ENCODE assay signal across 1 cellular context in genomic region chr6:27575594-27576361, GRCh38.
A peak's percentile ranks its signal among the peaks of the same experiment; 100 is the strongest.
TF ChIP-seq lines count a peak whose summit lies in the region.

No MANE protein-coding gene starts in this region.

TF ChIP-seq in K562, 482 proteins besides CTCF, POLR2A, EP300 and RAD21 (continued from another document and continues in another):
- peak; percentile 82 for TF ChIP-seq ZBTB40 (IDR thresholded peaks at IDR 0.05)
- TF ChIP-seq ZBTB40 (CRISPR knock-in tag; IDR thresholded peaks at IDR 0.05) = no peak
- TF ChIP-seq ZFP36 (IDR thresholded peaks at IDR 0.05; ENCODE audit: low read depth, low read length, partially characterized antibody) = peak; percentile 43
- TF ChIP-seq TAF15 (IDR thresholded peaks at IDR 0.05; ENCODE audit: low read depth, low read length) = no peak
- TF ChIP-seq CBFA2T3 (IDR thresholded peaks at IDR 0.05) = peak; percentile 20; the same call in 1 of the 2 replicates
- TF ChIP-seq, protein P1, sequence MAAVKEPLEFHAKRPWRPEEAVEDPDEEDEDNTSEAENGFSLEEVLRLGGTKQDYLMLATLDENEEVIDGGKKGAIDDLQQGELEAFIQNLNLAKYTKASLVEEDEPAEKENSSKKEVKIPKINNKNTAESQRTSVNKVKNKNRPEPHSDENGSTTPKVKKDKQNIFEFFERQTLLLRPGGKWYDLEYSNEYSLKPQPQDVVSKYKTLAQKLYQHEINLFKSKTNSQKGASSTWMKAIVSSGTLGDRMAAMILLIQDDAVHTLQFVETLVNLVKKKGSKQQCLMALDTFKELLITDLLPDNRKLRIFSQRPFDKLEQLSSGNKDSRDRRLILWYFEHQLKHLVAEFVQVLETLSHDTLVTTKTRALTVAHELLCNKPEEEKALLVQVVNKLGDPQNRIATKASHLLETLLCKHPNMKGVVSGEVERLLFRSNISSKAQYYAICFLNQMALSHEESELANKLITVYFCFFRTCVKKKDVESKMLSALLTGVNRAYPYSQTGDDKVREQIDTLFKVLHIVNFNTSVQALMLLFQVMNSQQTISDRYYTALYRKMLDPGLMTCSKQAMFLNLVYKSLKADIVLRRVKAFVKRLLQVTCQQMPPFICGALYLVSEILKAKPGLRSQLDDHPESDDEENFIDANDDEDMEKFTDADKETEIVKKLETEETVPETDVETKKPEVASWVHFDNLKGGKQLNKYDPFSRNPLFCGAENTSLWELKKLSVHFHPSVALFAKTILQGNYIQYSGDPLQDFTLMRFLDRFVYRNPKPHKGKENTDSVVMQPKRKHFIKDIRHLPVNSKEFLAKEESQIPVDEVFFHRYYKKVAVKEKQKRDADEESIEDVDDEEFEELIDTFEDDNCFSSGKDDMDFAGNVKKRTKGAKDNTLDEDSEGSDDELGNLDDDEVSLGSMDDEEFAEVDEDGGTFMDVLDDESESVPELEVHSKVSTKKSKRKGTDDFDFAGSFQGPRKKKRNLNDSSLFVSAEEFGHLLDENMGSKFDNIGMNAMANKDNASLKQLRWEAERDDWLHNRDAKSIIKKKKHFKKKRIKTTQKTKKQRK (IDR thresholded peaks at IDR 0.05; ENCODE audit: borderline replicate concordance, low read depth, low read length) = 0 out of 2 replicates have a peak, but pooled peaks have one; percentile 25
- no peak for TF ChIP-seq HDAC2 (IDR thresholded peaks at IDR 0.05)
- peak in 1 of 2 experiments; percentile 73; a peak in 1 of 4 replicates for TF ChIP-seq CSDE1 (IDR thresholded peaks at IDR 0.05)
- TF ChIP-seq CHAMP1 (IDR thresholded peaks at IDR 0.05) = peak; percentile 35; the same call in 1 of the 2 replicates
- TF ChIP-seq TEAD4 (IDR thresholded peaks at IDR 0.05; ENCODE audit: low read length) = peak; percentile 77
- TF ChIP-seq TEAD4 (CRISPR knock-in tag; IDR thresholded peaks at IDR 0.05; ENCODE audit: borderline replicate concordance) = no peak
- TF ChIP-seq NCOA2 (IDR thresholded peaks at IDR 0.05; ENCODE audit: partially characterized antibody in 2 of 2) = peak in 1 of 2 experiments; percentile 68
- TF ChIP-seq TBL1XR1 (IDR thresholded peaks at IDR 0.05; ENCODE audit: low read length in 2 of 2) = peak; percentile 54 to 78; a peak in 2 of 4 replicates
- TF ChIP-seq PHF20 (IDR thresholded peaks at IDR 0.05; ENCODE audit: partially characterized antibody) = peak; percentile 41
- no peak; the same call in 1 of the 2 replicates for TF ChIP-seq BCOR (IDR thresholded peaks at IDR 0.05)
- TF ChIP-seq GTF3C2 (IDR thresholded peaks at IDR 0.05; ENCODE audit: borderline replicate concordance, extremely low read depth, insufficient read length) = peak; percentile 86
- peak; percentile 94 for TF ChIP-seq BRD9 (IDR thresholded peaks at IDR 0.05; ENCODE audit: low read depth, partially characterized antibody)
- TF ChIP-seq TBP (optimal IDR thresholded peaks at IDR 0.05; ENCODE audit: low read depth, low read length) = peak; percentile 100
- TF ChIP-seq ZNF639 (CRISPR knock-in tag; conservative IDR thresholded peaks at IDR 0.05 in 1 of 2, IDR thresholded peaks at IDR 0.05 in 1 of 2) = no peak
- 0 out of 2 replicates have a peak, but pooled peaks have one; percentile 3 for TF ChIP-seq EGR1 (conservative IDR thresholded peaks at IDR 0.05)
- peak; percentile 21; the same call in 1 of the 2 replicates for TF ChIP-seq MAFF (IDR thresholded peaks at IDR 0.05; ENCODE audit: low read length)
- no peak for TF ChIP-seq ATF1 (CRISPR knock-in tag; IDR thresholded peaks at IDR 0.05)
- TF ChIP-seq ATF1 (tag; IDR thresholded peaks at IDR 0.05) = 0 out of 2 replicates have a peak, but pooled peaks have one; percentile 19
- peak; percentile 39; the same call in 1 of the 2 replicates for TF ChIP-seq RFX5 (IDR thresholded peaks at IDR 0.05; ENCODE audit: low read depth, low read length)
- peak; percentile 43 for TF ChIP-seq E2F8 (IDR thresholded peaks at IDR 0.05; ENCODE audit: low read depth, partially characterized antibody)
- TF ChIP-seq BCLAF1 (IDR thresholded peaks at IDR 0.05; ENCODE audit: borderline replicate concordance in 1 of 2, control insufficient read depth in 1 of 2, low read depth in 2 of 2, low read length in 1 of 2) = peak in 1 of 2 experiments; percentile 55; a peak in 1 of 4 replicates
- 0 out of 2 replicates have a peak, but pooled peaks have one; percentile 59 for TF ChIP-seq ZSCAN29 (IDR thresholded peaks at IDR 0.05)
